In the genomic region with DNA sequence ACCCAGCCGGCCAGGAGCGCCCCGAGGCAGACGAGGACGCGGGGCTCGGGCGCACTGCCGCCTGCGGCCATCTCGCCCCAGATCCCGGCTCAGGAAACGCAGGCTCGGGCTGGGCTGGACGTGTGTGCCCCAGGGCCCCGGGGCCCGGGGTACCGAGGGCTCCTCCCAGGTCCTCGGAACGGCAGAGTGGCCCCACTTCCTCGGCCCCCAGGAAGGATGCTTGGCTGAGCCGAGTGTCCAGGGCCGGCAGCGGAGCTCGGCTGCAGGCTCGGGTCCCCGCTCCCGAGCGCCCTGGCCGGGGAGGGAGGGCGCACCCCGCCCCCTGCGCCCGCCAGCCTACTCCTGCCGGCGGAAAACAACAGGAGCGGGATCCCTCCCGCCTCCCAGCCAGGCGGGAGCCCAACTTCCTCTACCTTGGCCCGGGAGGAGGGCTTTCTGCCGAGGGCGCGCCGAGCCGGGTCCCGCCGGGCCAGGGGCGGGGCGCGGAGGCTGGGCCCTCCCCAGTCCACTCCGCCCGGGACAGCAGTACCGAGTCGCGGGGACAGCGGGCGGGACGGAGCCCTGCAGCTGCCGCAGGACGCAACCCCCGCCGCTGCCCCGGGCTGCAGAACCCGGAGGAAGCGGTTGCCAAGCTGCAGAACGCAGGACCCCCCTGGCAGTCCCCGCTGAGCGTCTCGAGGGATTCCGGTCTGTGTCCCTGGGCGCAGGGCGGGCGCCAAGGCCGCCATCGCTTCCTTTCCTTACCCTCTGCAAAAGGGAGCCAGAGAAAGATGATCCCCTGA, we compare ENCODE assay signal across 8 cellular contexts. TPM values are rescaled to one million over a fixed set of nuclear protein-coding genes. Genes with fewer than 3 reads are reported as not detected.
DNase-seq lines count a peak whose midpoint lies in the region; ATAC-seq and TF ChIP-seq lines count a peak whose summit lies in the region.

VSIG10 (minus strand) TSS at position 411 of the 782 bp plus-strand sequence; CDS start at position 71, 340 bp downstream.

- ATAC-seq in HG03460 (IDR thresholded peaks at IDR 0.05; ENCODE audit: unreplicated experiment) (peak; percentile 50), HG03378 (IDR thresholded peaks at IDR 0.05; ENCODE audit: unreplicated experiment) (no peak), HG03342 (IDR thresholded peaks at IDR 0.05; ENCODE audit: unreplicated experiment) (no peak)

- H4K91ac ChIP-seq in neuronal stem cell (ENCODE audit: low read depth, low read length, poor library complexity): peak within 1 kb of the TSS; percentile 30

- peak within 1 kb of the TSS; percentile 95 for H3K23ac ChIP-seq in neuronal stem cell (ENCODE audit: low read depth, low read length, poor library complexity)

- no peaks in the 10 kb centered on the region for H3K9me2 ChIP-seq in DOHH2 (replicated peaks; ENCODE audit: control insufficient read depth, low read length)

- no peak within 1 kb of the TSS for H3K27ac ChIP-seq in DOHH2 (ENCODE audit: low read depth, low read length)
- H3K27ac ChIP-seq in OCI-LY3 (ENCODE audit: low read length): no peak within 1 kb of the TSS
- no peak within 1 kb of the TSS for H3K27ac ChIP-seq in adipose tissue (ENCODE audit: low read depth, low read length)
- H3K27ac ChIP-seq in neuronal stem cell (replicated peaks; ENCODE audit: low read length): peak within 1 kb of the TSS; percentile 64

- H2BK5ac ChIP-seq in neuronal stem cell (ENCODE audit: low read length): peak within 1 kb of the TSS; percentile 87

- H2BK12ac ChIP-seq in neuronal stem cell (ENCODE audit: low read length): peak within 1 kb of the TSS; percentile 58

- H3K79me1 ChIP-seq in neuronal stem cell (ENCODE audit: low read depth, low read length): no peaks in the 10 kb centered on the region

- H3K4me1 ChIP-seq in DOHH2 (ENCODE audit: control insufficient read depth, low read length) (peaks cover 15% of the 10 kb centered on the region), OCI-LY3 (ENCODE audit: low read length) (0 out of 2 replicates have a peak, but pooled peaks cover 3% of the 10 kb centered on the region), neuronal stem cell (ENCODE audit: control insufficient read depth in 2 of 2, insufficient read depth in 1 of 2, low read depth in 1 of 2, low read length in 2 of 2) (peaks cover 0 to 1% of the 10 kb centered on the region in 2 donors)

- no peak within 1 kb of the TSS for H4K8ac ChIP-seq in neuronal stem cell (ENCODE audit: low read depth, low read length)

- TF ChIP-seq CTCF in DOHH2 (IDR thresholded peaks at IDR 0.05; ENCODE audit: low read depth, low read length, poor library complexity, severe bottlenecking) (no peak), OCI-LY3 (IDR thresholded peaks at IDR 0.05; ENCODE audit: low read depth, low read length) (no peak)

- H3K4me3 ChIP-seq in DOHH2 (ENCODE audit: low read length) (peak within 1 kb of the TSS; percentile 64), OCI-LY3 (ENCODE audit: low read length) (peak within 1 kb of the TSS; percentile 86), neuronal stem cell (ENCODE audit: low read length in 2 of 2) (peak within 1 kb of the TSS; percentile 86 to 89)

- H3K79me2 ChIP-seq in DOHH2 (ENCODE audit: control insufficient read depth, low read length) (no peaks in the 10 kb centered on the region), OCI-LY3 (ENCODE audit: low read length) (no peaks in the 10 kb centered on the region)

- no peak within 1 kb of the TSS for H2BK120ac ChIP-seq in neuronal stem cell (ENCODE audit: low read depth, low read length)

- H4K20me1 ChIP-seq in DOHH2 (ENCODE audit: control insufficient read depth, insufficient read depth, low read depth, low read length): no peaks in the 10 kb centered on the region
- no peaks in the 10 kb centered on the region for H4K20me1 ChIP-seq in OCI-LY3 (ENCODE audit: insufficient read depth, low read length)

- H2AFZ ChIP-seq in OCI-LY3 (ENCODE audit: low read depth, low read length) (peak within 1 kb of the TSS; percentile 84), neuronal stem cell (ENCODE audit: low read length) (peak within 1 kb of the TSS; percentile 99)

- H3K18ac ChIP-seq in neuronal stem cell (ENCODE audit: low read length): peak within 1 kb of the TSS; percentile 98

- no peaks in the 10 kb centered on the region for H3F3A ChIP-seq in DOHH2 (ENCODE audit: control insufficient read depth, insufficient read depth)

- no peaks in the 10 kb centered on the region for H3K36me3 ChIP-seq in DOHH2 (ENCODE audit: control insufficient read depth, low read length)
- H3K36me3 ChIP-seq in OCI-LY3 (replicated peaks; ENCODE audit: low read depth, low read length): no peaks in the 10 kb centered on the region
- peaks cover 0 to 6% of the 10 kb centered on the region in 2 donors for H3K36me3 ChIP-seq in neuronal stem cell (replicated peaks in 1 of 2; ENCODE audit: control insufficient read depth in 2 of 2, insufficient read depth in 2 of 2, low read length in 2 of 2)

- H3K9me3 ChIP-seq in DOHH2 (ENCODE audit: control insufficient read depth, insufficient read depth, low read length): no peaks in the 10 kb centered on the region
- no peaks in the 10 kb centered on the region for H3K9me3 ChIP-seq in OCI-LY3 (ENCODE audit: insufficient read depth, low read length)
- H3K9me3 ChIP-seq in neuronal stem cell (replicated peaks in 1 of 2; ENCODE audit: control insufficient read depth in 2 of 2, insufficient read depth in 1 of 2, low read depth in 1 of 2, low read length in 2 of 2): no peaks in the 10 kb centered on the region

- DNase-seq in head of caudate nucleus (peak in 40 of 42 donors; percentile 10 to 73 (median 51)), neuronal stem cell (ENCODE audit: low spot score) (peak; percentile 67)

- peaks cover 51% of the 10 kb centered on the region for H3K27me3 ChIP-seq in DOHH2 (ENCODE audit: control insufficient read depth, low read length)
- peaks cover 7% of the 10 kb centered on the region; the same call in 1 of the 2 replicates for H3K27me3 ChIP-seq in OCI-LY3 (ENCODE audit: low read depth, low read length)
- no peaks in the 10 kb centered on the region for H3K27me3 ChIP-seq in neuronal stem cell (ENCODE audit: control insufficient read depth in 3 of 3, insufficient read depth in 3 of 3, low read depth in 1 of 3, low read length in 3 of 3)

- intact Hi-C loops in head of caudate nucleus (cut with DNase I): no loop called here

- H2AK5ac ChIP-seq in neuronal stem cell (ENCODE audit: low read depth, low read length): no peak within 1 kb of the TSS

- H3K4ac ChIP-seq in neuronal stem cell (ENCODE audit: low read length): no peak within 1 kb of the TSS

- H3K9ac ChIP-seq in OCI-LY3 (ENCODE audit: low read length) (peak within 1 kb of the TSS; percentile 68), neuronal stem cell (ENCODE audit: low read depth, low read length, poor library complexity) (peak within 1 kb of the TSS; percentile 90)

- peak within 1 kb of the TSS; percentile 92 for H2BK15ac ChIP-seq in neuronal stem cell (ENCODE audit: low read length)

- H3K14ac ChIP-seq in neuronal stem cell (ENCODE audit: low read length): peak within 1 kb of the TSS; percentile 89

- H3K4me2 ChIP-seq in DOHH2 (ENCODE audit: low read length) (peak within 1 kb of the TSS; percentile 76), OCI-LY3 (ENCODE audit: low read length) (peak within 1 kb of the TSS; percentile 98), neuronal stem cell (ENCODE audit: insufficient read depth, low read length, poor library complexity, severe bottlenecking) (peak within 1 kb of the TSS; percentile 87)

- WGBS in adipose tissue, 3 donors: 1% methylated on average over 67 to 75 of the region's 75 CpGs
- WGBS in neuronal stem cell (ENCODE audit: extremely low coverage in 2 of 2, insufficient read length in 2 of 2, insufficient replicate concordance in 1 of 2), 2 donors: no CpG with 5 or more reads among the region's 75 CpGs

RNA-seq across cellular contexts. Expression of gene VSIG10, which starts in this region (rescaled TPM):
- polyA plus RNA-seq in adipose tissue: 10 to 100 TPM; 10.8 to 18.9 (median 18.3) TPM
- polyA plus RNA-seq in neuronal stem cell (2013, experiment 1 of 2): 11.4 TPM
- polyA plus RNA-seq in neuronal stem cell (2013, experiment 2 of 2): 14.1 TPM
